Comparison of ENCODE assay signal across 1 cellular context in the genomic region with DNA sequence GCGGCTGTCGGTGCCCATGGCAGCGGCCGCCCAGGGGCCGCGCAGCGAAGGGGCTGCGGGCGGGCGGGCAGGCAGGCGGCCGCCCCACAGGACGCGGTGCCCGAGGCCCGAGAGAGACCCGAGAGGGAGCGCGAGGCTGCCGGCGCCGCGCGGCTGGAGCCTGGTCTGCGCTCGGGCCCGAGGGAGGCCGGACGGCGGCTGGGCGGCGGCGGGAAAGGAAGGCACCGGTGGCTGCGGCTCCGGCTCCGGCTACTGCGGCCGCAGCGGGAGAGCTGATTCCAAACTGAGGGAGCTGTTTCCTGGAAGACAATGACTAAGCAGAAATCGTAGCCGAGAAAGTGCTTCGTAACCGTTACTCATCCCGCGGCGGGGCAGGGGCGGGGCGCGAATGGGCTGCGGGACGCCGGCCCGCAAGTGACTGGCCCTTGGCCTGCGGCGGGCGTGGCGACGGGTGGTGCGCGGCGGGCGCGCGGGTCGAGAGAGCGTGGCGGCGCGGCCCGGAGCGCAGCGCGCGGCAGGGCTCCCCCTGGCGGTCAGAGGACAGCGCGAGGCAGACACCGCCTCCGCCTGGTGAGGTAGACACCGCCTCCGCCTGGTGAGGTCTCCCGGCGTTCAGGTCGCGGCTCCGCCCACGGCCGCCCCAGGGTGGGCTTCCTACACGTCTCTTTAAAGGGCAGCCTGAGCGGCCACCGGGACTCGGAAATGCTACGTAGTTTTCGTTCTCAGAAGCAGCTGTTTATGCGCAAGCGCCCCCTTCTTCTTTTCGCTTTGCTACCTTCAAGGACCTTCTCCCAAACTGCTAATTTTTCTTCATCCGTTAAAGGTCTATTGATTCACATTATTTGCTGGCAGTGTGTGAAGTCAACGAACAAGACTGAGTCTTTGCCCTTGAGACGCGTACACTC.
TF ChIP-seq lines count a peak whose summit lies in the region.

A gene with protein sequence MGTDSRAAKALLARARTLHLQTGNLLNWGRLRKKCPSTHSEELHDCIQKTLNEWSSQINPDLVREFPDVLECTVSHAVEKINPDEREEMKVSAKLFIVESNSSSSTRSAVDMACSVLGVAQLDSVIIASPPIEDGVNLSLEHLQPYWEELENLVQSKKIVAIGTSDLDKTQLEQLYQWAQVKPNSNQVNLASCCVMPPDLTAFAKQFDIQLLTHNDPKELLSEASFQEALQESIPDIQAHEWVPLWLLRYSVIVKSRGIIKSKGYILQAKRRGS (minus strand): TSS at position 285 of the 905 bp plus-strand sequence. CDS start 267 bp downstream, at position 18.

TF ChIP-seq in PFSK-1, 5 proteins besides CTCF, POLR2A, EP300 and RAD21 (continued from another document):
- TF ChIP-seq, protein P1, sequence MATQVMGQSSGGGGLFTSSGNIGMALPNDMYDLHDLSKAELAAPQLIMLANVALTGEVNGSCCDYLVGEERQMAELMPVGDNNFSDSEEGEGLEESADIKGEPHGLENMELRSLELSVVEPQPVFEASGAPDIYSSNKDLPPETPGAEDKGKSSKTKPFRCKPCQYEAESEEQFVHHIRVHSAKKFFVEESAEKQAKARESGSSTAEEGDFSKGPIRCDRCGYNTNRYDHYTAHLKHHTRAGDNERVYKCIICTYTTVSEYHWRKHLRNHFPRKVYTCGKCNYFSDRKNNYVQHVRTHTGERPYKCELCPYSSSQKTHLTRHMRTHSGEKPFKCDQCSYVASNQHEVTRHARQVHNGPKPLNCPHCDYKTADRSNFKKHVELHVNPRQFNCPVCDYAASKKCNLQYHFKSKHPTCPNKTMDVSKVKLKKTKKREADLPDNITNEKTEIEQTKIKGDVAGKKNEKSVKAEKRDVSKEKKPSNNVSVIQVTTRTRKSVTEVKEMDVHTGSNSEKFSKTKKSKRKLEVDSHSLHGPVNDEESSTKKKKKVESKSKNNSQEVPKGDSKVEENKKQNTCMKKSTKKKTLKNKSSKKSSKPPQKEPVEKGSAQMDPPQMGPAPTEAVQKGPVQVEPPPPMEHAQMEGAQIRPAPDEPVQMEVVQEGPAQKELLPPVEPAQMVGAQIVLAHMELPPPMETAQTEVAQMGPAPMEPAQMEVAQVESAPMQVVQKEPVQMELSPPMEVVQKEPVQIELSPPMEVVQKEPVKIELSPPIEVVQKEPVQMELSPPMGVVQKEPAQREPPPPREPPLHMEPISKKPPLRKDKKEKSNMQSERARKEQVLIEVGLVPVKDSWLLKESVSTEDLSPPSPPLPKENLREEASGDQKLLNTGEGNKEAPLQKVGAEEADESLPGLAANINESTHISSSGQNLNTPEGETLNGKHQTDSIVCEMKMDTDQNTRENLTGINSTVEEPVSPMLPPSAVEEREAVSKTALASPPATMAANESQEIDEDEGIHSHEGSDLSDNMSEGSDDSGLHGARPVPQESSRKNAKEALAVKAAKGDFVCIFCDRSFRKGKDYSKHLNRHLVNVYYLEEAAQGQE (IDR thresholded peaks at IDR 0.05; ENCODE audit: insufficient read depth in 1 of 2, low read depth in 2 of 2, low read length in 2 of 2), result no peak; a peak in 1 of 4 replicates
- TF ChIP-seq TAF1 (IDR thresholded peaks at IDR 0.05; ENCODE audit: borderline replicate concordance, insufficient read depth, low read length), result peak; percentile 90; the same call in 1 of the 2 replicates
